23 cellular contexts compared by ENCODE assay signal in the genomic region with DNA sequence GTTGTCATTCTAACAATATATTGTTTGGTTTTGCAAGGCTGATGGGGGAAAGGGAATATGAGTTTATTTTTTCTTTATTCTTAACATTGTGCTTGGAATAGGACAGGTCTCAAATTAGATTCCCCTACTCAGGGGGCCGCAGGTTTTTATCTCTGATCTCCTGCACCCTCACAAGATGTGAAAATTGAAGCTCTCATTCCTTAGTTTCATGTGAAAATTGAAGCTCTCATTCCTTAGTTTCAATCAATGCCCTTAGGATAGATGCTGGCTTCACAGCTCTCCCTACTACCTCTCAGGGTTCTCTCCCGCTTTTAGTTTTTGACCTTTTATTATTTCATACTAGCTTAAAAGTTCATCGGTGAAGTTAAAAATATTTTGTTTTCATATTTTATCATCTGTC. TPM values are rescaled to one million over a fixed set of nuclear protein-coding genes. Genes with fewer than 3 reads are reported as not detected.
A peak's percentile ranks its signal among the peaks of the same experiment; 100 is the strongest.
DNase-seq lines count a peak whose midpoint lies in the region; ATAC-seq and TF ChIP-seq lines count a peak whose summit lies in the region.
"Had no signal": no experiment of that assay in that cellular context is flagged by ENCODE, and none has a peak within 500 bp of the region (broad histone marks: within the 10 kb centered on the region; RNA-seq: fewer than 3 reads in every experiment).

No MANE protein-coding gene starts in this region.

- TF ChIP-seq CTCF in HFFc6 (IDR thresholded peaks at IDR 0.05) (no peak), mesothelial cell of epicardium (IDR thresholded peaks at IDR 0.05; ENCODE audit: unreplicated experiment) (no peak), gastroesophageal sphincter (IDR thresholded peaks at IDR 0.05) (no peak)

- peaks cover 79% of the 10 kb centered on the region for H3K4me1 Mint-ChIP-seq in activated CD4-positive, alpha-beta T cell treated with anti-CD3 and anti-CD28 coated beads, Interleukin-2, amount 10 ng/mL, durations not matched to agents 7 days and 5 days
- H3K4me1 Mint-ChIP-seq in HFFc6 (ENCODE audit: low read depth), result peaks cover 57% of the 10 kb centered on the region
- H3K4me1 Mint-ChIP-seq in mesothelial cell of epicardium, result peaks cover 52% of the 10 kb centered on the region

- H3K36me3 ChIP-seq in endocrine pancreas (ENCODE audit: control insufficient read depth, insufficient read depth, low read length) (no peaks in the 10 kb centered on the region), gastroesophageal sphincter (no peaks in the 10 kb centered on the region)

- peaks cover 60% of the 10 kb centered on the region for H3K36me3 Mint-ChIP-seq in activated CD4-positive, alpha-beta T cell treated with anti-CD3 and anti-CD28 coated beads, Interleukin-2, amount 10 ng/mL, durations not matched to agents 7 days and 5 days (ENCODE audit: low read depth)
- H3K36me3 Mint-ChIP-seq in HFFc6 (ENCODE audit: low read depth) (peaks cover 31% of the 10 kb centered on the region), mesothelial cell of epicardium (peaks cover 5% of the 10 kb centered on the region)

- H3K27me3 ChIP-seq in endocrine pancreas (ENCODE audit: control insufficient read depth, insufficient read depth, low read length) (no peaks in the 10 kb centered on the region), gastroesophageal sphincter (no peaks in the 10 kb centered on the region)
- H3K27me3 ChIP-seq: MG63 had no signal

- H3K9me3 Mint-ChIP-seq in activated CD4-positive, alpha-beta T cell treated with anti-CD3 and anti-CD28 coated beads, Interleukin-2, amount 10 ng/mL, durations not matched to agents 7 days and 5 days, result no peaks in the 10 kb centered on the region
- H3K9me3 Mint-ChIP-seq in HFFc6 (no peaks in the 10 kb centered on the region), mesothelial cell of epicardium (peaks cover 7% of the 10 kb centered on the region)

- H3K4me3 Mint-ChIP-seq in activated CD4-positive, alpha-beta T cell treated with anti-CD3 and anti-CD28 coated beads, Interleukin-2, amount 10 ng/mL, durations not matched to agents 7 days and 5 days, result no peak overlapping the region
- H3K4me3 Mint-ChIP-seq in HFFc6 (no peak overlapping the region), mesothelial cell of epicardium (no peak overlapping the region)

- H3K4me3 ChIP-seq in endocrine pancreas (ENCODE audit: control insufficient read depth, insufficient read depth, low read length) (peak overlapping the region; percentile 30), gastroesophageal sphincter (no peak overlapping the region)
- H3K4me3 ChIP-seq: MG63, PC-9, SK-N-MC had no signal

- CTCF ChIA-PET in activated CD4-positive, alpha-beta T cell treated with anti-CD3 and anti-CD28 coated beads, Interleukin-2, amount 10 ng/mL, durations not matched to agents 7 days and 5 days (lab: Charles Lee), result interaction anchor here (1.0 to 2.5 kb wide), 3 partner anchors 10 to 12 kb away, joined by 3 to 6 read pairs (median 4); no protein-coding TSS in a partner anchor

- POLR2A ChIA-PET in activated CD4-positive, alpha-beta T cell treated with anti-CD3 and anti-CD28 coated beads, Interleukin-2, amount 10 ng/mL, durations not matched to agents 7 days and 5 days (lab: Charles Lee), result no interaction called here

- no peaks in the 10 kb centered on the region for H3K27me3 Mint-ChIP-seq in activated CD4-positive, alpha-beta T cell treated with anti-CD3 and anti-CD28 coated beads, Interleukin-2, amount 10 ng/mL, durations not matched to agents 7 days and 5 days
- no peaks in the 10 kb centered on the region for H3K27me3 Mint-ChIP-seq in HFFc6 (ENCODE audit: insufficient read depth)
- H3K27me3 Mint-ChIP-seq in mesothelial cell of epicardium (ENCODE audit: low read depth), result no peaks in the 10 kb centered on the region

- WGBS in gastroesophageal sphincter (ENCODE audit: low coverage in 1 of 2), 2 donors, result 63 to 100% methylated on average over 2 to 3 of the region's 3 CpGs

- no peak for ATAC-seq in gastroesophageal sphincter

- H3K9me3 ChIP-seq in endocrine pancreas (ENCODE audit: control insufficient read depth, low read length), result no peaks in the 10 kb centered on the region
- no peaks in the 10 kb centered on the region for H3K9me3 ChIP-seq in gastroesophageal sphincter

- no peak for TF ChIP-seq POLR2A in gastroesophageal sphincter (IDR thresholded peaks at IDR 0.05)

- no peak for TF ChIP-seq EP300 in gastroesophageal sphincter (IDR thresholded peaks at IDR 0.05)

- no peak overlapping the region for H3K27ac ChIP-seq in gastroesophageal sphincter
- H3K27ac ChIP-seq: C4-2B, PC-9, SK-N-MC had no signal

- no peak overlapping the region for H3K9ac ChIP-seq in endocrine pancreas (ENCODE audit: control insufficient read depth, insufficient read depth, low read length)

- H3K4me1 ChIP-seq in endocrine pancreas (ENCODE audit: control insufficient read depth, insufficient read depth, low read length) (no peaks in the 10 kb centered on the region), gastroesophageal sphincter (no peaks in the 10 kb centered on the region)

- peak overlapping the region; percentile 11 for H3K27ac Mint-ChIP-seq in activated CD4-positive, alpha-beta T cell treated with anti-CD3 and anti-CD28 coated beads, Interleukin-2, amount 10 ng/mL, durations not matched to agents 7 days and 5 days
- H3K27ac Mint-ChIP-seq in HFFc6 (peak overlapping the region; percentile 36), mesothelial cell of epicardium (peak overlapping the region; percentile 49)

- DNase-seq in activated CD4-positive, alpha-beta T cell treated with anti-CD3 and anti-CD28 coated beads, Interleukin-2, amount 10 ng/mL, durations not matched to agents 7 days and 5 days, result no peak
- DNase-seq in activated CD4-positive, alpha-beta T cell treated with anti-CD3 and anti-CD28 coated beads, Interleukin-2, amount 50 U/mL, for 48 hours, result no peak
- DNase-seq in HFFc6 (no peak), mesothelial cell of epicardium (ENCODE audit: low spot score in 2 of 2, unreplicated experiment in 2 of 2) (no peak), DMS53 (lab: John Stamatoyannopoulos, UW) (no peak), NCI-H510A treated with DMSO at 0.1 percent for 48 hours (lab: John Stamatoyannopoulos, UW) (no peak)
- DNase-seq: EL, GF-D8, H7, Kasumi-1, MG63, NCI-H1048, NCI-H1436, NCI-H187 treated with DMSO at 0.1 percent for 48 hours, NCI-H2107, NCI-H748 treated with DMSO at 0.1 percent for 48 hours, PC-9, RPMI8226, SHP77 had no signal

RNA-seq across cellular contexts. Expression of gene NEIL3, which starts 12.0 kb away (rescaled TPM):
- 10 to 100 TPM; 34.6 to 38.9 TPM for total RNA-seq in activated CD4-positive, alpha-beta T cell treated with anti-CD3 and anti-CD28 coated beads, Interleukin-2, amount 10 ng/mL, durations not matched to agents 7 days and 5 days
- 1 to 10 TPM; 4.1 to 9.5 (median 9.0) TPM for total RNA-seq in HFFc6 (2021; fragmentation: NEBNext Ultra II Directional; extraction: Animal tissue kit (Norgen Biotek cat#: 25700))
- total RNA-seq in mesothelial cell of epicardium (5.6 to 6.2 TPM (median 5.9 TPM) in 3 replicates), gastroesophageal sphincter (under 1 TPM in 1 of 4 donors, not detected in 3; 0.57 TPM)
